ENCODE assay signal across 14 cellular contexts in the genomic region with DNA sequence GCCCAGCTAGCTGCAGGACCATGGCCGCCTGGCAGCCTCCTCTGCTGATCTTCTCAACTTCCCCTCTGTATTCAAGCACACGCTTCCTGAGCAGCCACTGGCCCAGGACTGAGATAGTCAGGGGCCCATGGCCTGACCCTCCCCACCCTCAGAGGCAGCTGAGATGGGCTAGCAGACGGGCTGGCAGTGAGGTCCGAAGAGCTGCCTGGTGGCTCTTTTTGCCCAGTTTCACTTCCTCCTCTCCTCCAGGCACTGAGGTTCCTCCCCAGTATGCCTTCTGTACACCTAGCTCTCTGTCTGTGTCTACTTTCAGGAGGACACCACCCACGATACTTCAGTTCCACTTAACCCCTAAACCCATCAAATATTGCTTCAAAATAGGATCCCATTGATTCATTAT.
A peak's percentile ranks its signal among the peaks of the same experiment; 100 is the strongest.
DNase-seq lines count a peak whose midpoint lies in the region; ATAC-seq and TF ChIP-seq lines count a peak whose summit lies in the region.
"Had no signal": no experiment of that assay in that cellular context is flagged by ENCODE, and none has a peak within 500 bp of the region (broad histone marks: within the 10 kb centered on the region; RNA-seq: fewer than 3 reads in every experiment).

No MANE protein-coding gene starts in this region.

- no peak overlapping the region for H3K27ac ChIP-seq in mesenchymal stem cell (ENCODE audit: low read length, poor library complexity, severe bottlenecking)
- H3K27ac ChIP-seq: cardiac muscle cell, SK-N-MC had no signal

- H4K91ac ChIP-seq in mesenchymal stem cell (ENCODE audit: low read length) = peak overlapping the region; percentile 6

- ATAC-seq in GM18867 (IDR thresholded peaks at IDR 0.05; ENCODE audit: unreplicated experiment) (peak; percentile 97), GM21576 (IDR thresholded peaks at IDR 0.05; ENCODE audit: unreplicated experiment) (peak; percentile 89), HG03439 (IDR thresholded peaks at IDR 0.05; ENCODE audit: unreplicated experiment) (peak; percentile 67)
- ATAC-seq: activated T-cell treated with anti-CD3 and anti-CD28 coated beads, Interleukin-2, amount 50 U/mL, for 4 hours had no signal

- H2BK15ac ChIP-seq in mesenchymal stem cell (ENCODE audit: low read depth, poor library complexity, severe bottlenecking) = no peak overlapping the region

- H3K18ac ChIP-seq in mesenchymal stem cell (ENCODE audit: low read depth in 1 of 2, low read length in 2 of 2) = peak overlapping the region in 1 of 2 experiments; percentile 15

- no peak overlapping the region for H3K23ac ChIP-seq in mesenchymal stem cell (ENCODE audit: low read length in 2 of 2)

- H4K8ac ChIP-seq in mesenchymal stem cell (ENCODE audit: low read length) = peak overlapping the region; percentile 27

- no peak overlapping the region for H3K9ac ChIP-seq in mesenchymal stem cell (ENCODE audit: low read length)

- CTCF ChIA-PET in activated CD4-positive, alpha-beta memory T cell treated with anti-CD3 and anti-CD28 coated beads, Interleukin-2, amount 10 ng/mL, durations not matched to agents 7 days and 5 days (lab: Charles Lee) = no interaction called here

- no peaks in the 10 kb centered on the region for H3K9me3 ChIP-seq in mesenchymal stem cell (ENCODE audit: control insufficient read depth, low read length)

- 99% methylated on average over 5 of the region's 5 CpGs for WGBS in mesenchymal stem cell

- H3K4me3 ChIP-seq in mesenchymal stem cell (ENCODE audit: insufficient read depth in 1 of 2, low read depth in 1 of 2, low read length in 2 of 2) = no peak overlapping the region
- H3K4me3 ChIP-seq: cardiac muscle cell, SK-N-MC had no signal

- H3K4me1 Mint-ChIP-seq in activated CD4-positive, alpha-beta memory T cell treated with anti-CD3 and anti-CD28 coated beads, Interleukin-2, amount 10 ng/mL, durations not matched to agents 7 days and 5 days = no peaks in the 10 kb centered on the region
- no peaks in the 10 kb centered on the region for H3K4me1 Mint-ChIP-seq in endothelial cell (ENCODE audit: unreplicated experiment)

- POLR2A ChIA-PET in activated CD4-positive, alpha-beta memory T cell treated with anti-CD3 and anti-CD28 coated beads, Interleukin-2, amount 10 ng/mL, durations not matched to agents 7 days and 5 days (lab: Charles Lee) = no interaction called here

- H3K36me3 Mint-ChIP-seq in activated CD4-positive, alpha-beta memory T cell treated with anti-CD3 and anti-CD28 coated beads, Interleukin-2, amount 10 ng/mL, durations not matched to agents 7 days and 5 days (ENCODE audit: low read depth) = no peaks in the 10 kb centered on the region
- H3K36me3 Mint-ChIP-seq in endothelial cell (ENCODE audit: low read depth, unreplicated experiment) = no peaks in the 10 kb centered on the region

- no peak overlapping the region for H2BK5ac ChIP-seq in mesenchymal stem cell (ENCODE audit: low read depth, low read length, poor library complexity, severe bottlenecking)

- no peak overlapping the region for H2AK5ac ChIP-seq in mesenchymal stem cell (ENCODE audit: low read length, severe bottlenecking)

- no peak for DNase-seq in mesenchymal stem cell
- no peak for DNase-seq in activated CD4-positive, alpha-beta memory T cell treated with anti-CD3 and anti-CD28 coated beads, Interleukin-2, amount 10 ng/mL, durations not matched to agents 7 days and 5 days
- DNase-seq in endothelial cell (ENCODE audit: low spot score) = no peak
- no peak for DNase-seq in mesenteric fat pad (ENCODE audit: low spot score)
- no peak for DNase-seq in AG08396 (ENCODE audit: low spot score)
- DNase-seq: activated T-cell treated with anti-CD3 and anti-CD28 coated beads, Interleukin-2, amount 50 U/mL, for 4 hours; DMS79 treated with DMSO at 0.1 percent for 48 hours; HFFc6; NCI-H1694 had no signal

- H2BK12ac ChIP-seq in mesenchymal stem cell (ENCODE audit: low read length in 2 of 2) = no peak overlapping the region

- H3K14ac ChIP-seq in mesenchymal stem cell (ENCODE audit: low read length in 2 of 2) = no peak overlapping the region

- H3K27ac Mint-ChIP-seq in activated CD4-positive, alpha-beta memory T cell treated with anti-CD3 and anti-CD28 coated beads, Interleukin-2, amount 10 ng/mL, durations not matched to agents 7 days and 5 days = no peak overlapping the region
- H3K27ac Mint-ChIP-seq in endothelial cell (ENCODE audit: unreplicated experiment) = no peak overlapping the region
- H3K27ac Mint-ChIP-seq: HFFc6 had no signal

- no peaks in the 10 kb centered on the region for H3K79me1 ChIP-seq in mesenchymal stem cell (replicated peaks; ENCODE audit: low read length, poor library complexity, severe bottlenecking)

- H2AFZ ChIP-seq in mesenchymal stem cell (ENCODE audit: low read depth, low read length) = no peak overlapping the region

- no peaks in the 10 kb centered on the region for H3K27me3 Mint-ChIP-seq in activated CD4-positive, alpha-beta memory T cell treated with anti-CD3 and anti-CD28 coated beads, Interleukin-2, amount 10 ng/mL, durations not matched to agents 7 days and 5 days
- H3K27me3 Mint-ChIP-seq in endothelial cell (ENCODE audit: unreplicated experiment) = peaks cover 8% of the 10 kb centered on the region

- no peak for TF ChIP-seq CTCF in endothelial cell (IDR thresholded peaks at IDR 0.05; ENCODE audit: unreplicated experiment)

- H3K4me2 ChIP-seq in mesenchymal stem cell (ENCODE audit: low read length, poor library complexity, severe bottlenecking) = no peak overlapping the region

- no peak overlapping the region for H2BK120ac ChIP-seq in mesenchymal stem cell (ENCODE audit: low read depth, low read length)

- no peak overlapping the region for H3K4ac ChIP-seq in mesenchymal stem cell (ENCODE audit: low read depth in 1 of 2, low read length in 2 of 2)

- H3K4me1 ChIP-seq in mesenchymal stem cell (ENCODE audit: control insufficient read depth, insufficient read depth, low read depth, low read length) = no peaks in the 10 kb centered on the region

- peaks cover 12 to 26% of the 10 kb centered on the region in 2 experiments for H3K27me3 ChIP-seq in mesenchymal stem cell (ENCODE audit: control insufficient read depth in 1 of 2, insufficient read depth in 1 of 2, low read length in 2 of 2)
- H3K27me3 ChIP-seq: cardiac muscle cell had no signal

- H3K4me3 Mint-ChIP-seq in activated CD4-positive, alpha-beta memory T cell treated with anti-CD3 and anti-CD28 coated beads, Interleukin-2, amount 10 ng/mL, durations not matched to agents 7 days and 5 days = no peak overlapping the region
- no peak overlapping the region for H3K4me3 Mint-ChIP-seq in endothelial cell (ENCODE audit: unreplicated experiment)
- H3K4me3 Mint-ChIP-seq: activated T-cell treated with anti-CD3 and anti-CD28 coated beads, Interleukin-2, amount 50 U/mL, for 4 hours; HFFc6 had no signal

- H3K9me3 Mint-ChIP-seq in activated CD4-positive, alpha-beta memory T cell treated with anti-CD3 and anti-CD28 coated beads, Interleukin-2, amount 10 ng/mL, durations not matched to agents 7 days and 5 days = no peaks in the 10 kb centered on the region
- H3K9me3 Mint-ChIP-seq in endothelial cell (ENCODE audit: unreplicated experiment) = no peaks in the 10 kb centered on the region
- H3K9me3 Mint-ChIP-seq: activated T-cell treated with anti-CD3 and anti-CD28 coated beads, Interleukin-2, amount 50 U/mL, for 4 hours; HFFc6 had no signal

- H3K36me3 ChIP-seq in mesenchymal stem cell (ENCODE audit: control insufficient read depth in 1 of 2, insufficient read depth in 2 of 2, low read depth in 1 of 2, low read length in 2 of 2) = no peaks in the 10 kb centered on the region
- H3K36me3 ChIP-seq: cardiac muscle cell had no signal
